16 cellular contexts compared by ENCODE assay signal in genomic region chr10:43352951-43353350, GRCh38. TPM values are rescaled to one million over a fixed set of nuclear protein-coding genes. Genes with fewer than 3 reads are reported as not detected.
DNase-seq lines count a peak whose midpoint lies in the region; ATAC-seq and TF ChIP-seq lines count a peak whose summit lies in the region.
"Had no signal": no experiment of that assay in that cellular context is flagged by ENCODE, and none has a peak within 500 bp of the region (broad histone marks: within the 10 kb centered on the region; RNA-seq: fewer than 3 reads in every experiment).

No MANE protein-coding gene starts in this region.

- no peaks in the 10 kb centered on the region for H3K27me3 ChIP-seq in dorsolateral prefrontal cortex
- H3K27me3 ChIP-seq: SJCRH30 had no signal

- TF ChIP-seq CTCF in dorsolateral prefrontal cortex (IDR thresholded peaks at IDR 0.05 in 54 of 56, conservative IDR thresholded peaks at IDR 0.05 in 2 of 56; ENCODE audit: low read depth in 1 of 56, partially characterized antibody in 56 of 56): no peak
- TF ChIP-seq CTCF in progenitor cell of endocrine pancreas (IDR thresholded peaks at IDR 0.05; ENCODE audit: unreplicated experiment): no peak

- no peak overlapping the region for H3K4me3 Mint-ChIP-seq in progenitor cell of endocrine pancreas (ENCODE audit: low read depth)

- ATAC-seq in HG02759 (IDR thresholded peaks at IDR 0.05; ENCODE audit: unreplicated experiment): no peak
- ATAC-seq: K562 had no signal

- H3K9me3 Mint-ChIP-seq in progenitor cell of endocrine pancreas (ENCODE audit: low read depth): no peaks in the 10 kb centered on the region

- no peaks in the 10 kb centered on the region for H3K27me3 Mint-ChIP-seq in progenitor cell of endocrine pancreas

- DNase-seq in COLO668 (lab: John Stamatoyannopoulos, UW; ENCODE audit: unreplicated experiment) (peak; percentile 21), HT-29 (ENCODE audit: low spot score) (peak; percentile 20), NCI-H69 (lab: John Stamatoyannopoulos, UW) (peak; percentile 42), dorsolateral prefrontal cortex (no peak), NCI-H187 (lab: John Stamatoyannopoulos, UW) (no peak), progenitor cell of endocrine pancreas (ENCODE audit: low spot score, unreplicated experiment) (no peak)
- DNase-seq in activated naive CD4-positive, alpha-beta T cell treated with anti-CD3 and anti-CD28 coated beads, Interleukin-2, amount 50 U/mL, for 16 hours: no peak
- DNase-seq: AML-193, GF-D8, HCEC 1CT, NCI-H1092, NCI-H2029, NCI-H524 treated with DMSO at 0.1 percent for 48 hours, SJCRH30 had no signal

- intact Hi-C loops in dorsolateral prefrontal cortex (cut with DNase I): loop anchor here in 1 of 2 donors (10.0 kb wide), 1 partner anchor 808 kb away; no protein-coding TSS in a partner anchor

- peaks cover 21% of the 10 kb centered on the region for H3K4me1 Mint-ChIP-seq in progenitor cell of endocrine pancreas (ENCODE audit: low read depth)

- no peaks in the 10 kb centered on the region for H3K36me3 Mint-ChIP-seq in progenitor cell of endocrine pancreas (ENCODE audit: insufficient read depth)

- no peak overlapping the region for H3K27ac Mint-ChIP-seq in progenitor cell of endocrine pancreas

- H3K27ac ChIP-seq in dorsolateral prefrontal cortex: peak overlapping the region in 51 of 59 donors; percentile 13 to 95 (median 72)
- H3K27ac ChIP-seq: SJCRH30 had no signal

- H3K4me3 ChIP-seq in dorsolateral prefrontal cortex: no peak overlapping the region
- H3K4me3 ChIP-seq: K562, SJCRH30 had no signal

RNA-seq across cellular contexts. Expression of gene FXYD4, which starts 18.5 kb away (rescaled TPM):
- total RNA-seq in HT-29 (2014; rRNA removed; shearing (Covaris generic)): not detected in 2 replicates
- 10 to 100 TPM in 1 of 120 experiments, 1 to 10 TPM in 56, under 1 TPM in 3, not detected in 60; 0.84 to 12.4 (median 2.4) TPM for total RNA-seq in dorsolateral prefrontal cortex
- total RNA-seq in progenitor cell of endocrine pancreas: not detected in 2 replicates
- total RNA-seq: K562, SJCRH30 had no signal

RNA-seq across cellular contexts. Expression of gene HNRNPF, which starts 56.0 kb away (rescaled TPM):
- total RNA-seq in HT-29 (2014; rRNA removed; shearing (Covaris generic)): 515 and 519 TPM in 2 replicates
- total RNA-seq in dorsolateral prefrontal cortex: 100 to 1,000 TPM in 2 of 120 experiments, 10 to 100 TPM in 118; 39.3 to 109 (median 59.0) TPM
- total RNA-seq in progenitor cell of endocrine pancreas: 211 and 221 TPM in 2 replicates

Comparison
In these comparisons a context has a peak if more than half of its experiments do, and no peak if none do; other contexts are left out.
1. DNase-seq: peak in COLO668 (single experiment), HT-29 (single experiment) and NCI-H69 (single experiment); none in dorsolateral prefrontal cortex (0 of 10), NCI-H187 (0 of 2), progenitor cell of endocrine pancreas (single experiment) and activated naive CD4-positive, alpha-beta T cell treated with anti-CD3 and anti-CD28 coated beads, Interleukin-2, amount 50 U/mL, for 16 hours (single experiment).